In the genomic region with DNA sequence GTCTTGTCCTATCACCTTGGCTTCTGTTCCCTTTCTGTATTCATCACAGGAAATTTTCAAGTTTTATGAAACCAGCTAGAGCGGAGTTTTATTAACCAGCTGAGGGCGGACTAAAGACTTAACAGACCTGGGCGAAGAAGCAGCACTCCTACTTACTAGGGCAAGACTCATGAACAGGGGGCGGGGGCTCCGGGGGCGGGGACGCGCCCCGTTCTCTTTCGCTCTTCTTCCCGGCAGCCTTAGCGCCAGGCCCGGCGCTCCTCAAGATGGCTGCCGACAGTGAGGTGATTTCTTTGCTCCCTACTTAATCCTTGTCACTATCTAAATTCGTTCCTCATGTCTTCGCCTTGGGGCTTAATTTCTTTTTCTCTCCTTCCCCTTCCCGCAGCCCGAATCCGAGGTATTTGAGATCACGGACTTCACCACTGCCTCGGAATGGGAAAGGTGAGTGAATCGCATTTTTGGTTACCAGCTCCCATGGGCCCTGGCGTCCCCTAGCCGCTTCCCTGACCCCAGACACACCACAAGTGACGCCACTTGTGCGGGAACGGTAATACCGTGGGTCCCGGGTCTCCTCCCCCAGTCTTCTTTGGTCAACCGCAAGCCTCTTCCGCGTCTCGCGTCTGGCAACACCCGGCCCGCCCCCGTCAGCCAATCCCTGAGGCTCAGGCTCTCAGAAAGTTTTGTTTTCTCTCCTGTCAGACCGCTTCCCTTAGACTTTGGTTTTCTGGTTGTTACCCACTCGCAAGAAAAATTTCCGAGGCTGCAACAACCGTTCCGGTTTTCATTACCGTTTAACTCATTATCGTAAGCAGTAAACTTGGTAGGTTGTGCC, we compare ENCODE assay signal across 1 cellular context.
TF ChIP-seq lines count a peak whose summit lies in the region.

Gene RAB3GAP1 (plus strand): TSS at position 251 of the 835 bp plus-strand sequence. CDS start 16 bp downstream, at position 267.

TF ChIP-seq in HEK293, 187 proteins besides CTCF, POLR2A, EP300 and RAD21 (continued from another document):
- TF ChIP-seq, protein P1, sequence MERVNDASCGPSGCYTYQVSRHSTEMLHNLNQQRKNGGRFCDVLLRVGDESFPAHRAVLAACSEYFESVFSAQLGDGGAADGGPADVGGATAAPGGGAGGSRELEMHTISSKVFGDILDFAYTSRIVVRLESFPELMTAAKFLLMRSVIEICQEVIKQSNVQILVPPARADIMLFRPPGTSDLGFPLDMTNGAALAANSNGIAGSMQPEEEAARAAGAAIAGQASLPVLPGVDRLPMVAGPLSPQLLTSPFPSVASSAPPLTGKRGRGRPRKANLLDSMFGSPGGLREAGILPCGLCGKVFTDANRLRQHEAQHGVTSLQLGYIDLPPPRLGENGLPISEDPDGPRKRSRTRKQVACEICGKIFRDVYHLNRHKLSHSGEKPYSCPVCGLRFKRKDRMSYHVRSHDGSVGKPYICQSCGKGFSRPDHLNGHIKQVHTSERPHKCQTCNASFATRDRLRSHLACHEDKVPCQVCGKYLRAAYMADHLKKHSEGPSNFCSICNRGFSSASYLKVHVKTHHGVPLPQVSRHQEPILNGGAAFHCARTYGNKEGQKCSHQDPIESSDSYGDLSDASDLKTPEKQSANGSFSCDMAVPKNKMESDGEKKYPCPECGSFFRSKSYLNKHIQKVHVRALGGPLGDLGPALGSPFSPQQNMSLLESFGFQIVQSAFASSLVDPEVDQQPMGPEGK (tag by site-specific recombination; IDR thresholded peaks at IDR 0.05), result peak; percentile 85
- TF ChIP-seq HOXA7 (CRISPR knock-in tag; IDR thresholded peaks at IDR 0.05; ENCODE audit: borderline replicate concordance) (no peak), ZIC2 (tag by site-specific recombination; IDR thresholded peaks at IDR 0.05) (no peak), ZNF426 (tag by site-specific recombination; IDR thresholded peaks at IDR 0.05) (no peak), ZNF837 (tag by site-specific recombination; IDR thresholded peaks at IDR 0.05) (no peak), GFI1B (tag by site-specific recombination; IDR thresholded peaks at IDR 0.05) (no peak), EGR2 (tag by site-specific recombination; IDR thresholded peaks at IDR 0.05; ENCODE audit: low read depth) (peak; percentile 27; the same call in 1 of the 2 replicates), ZBTB17 (tag by site-specific recombination; IDR thresholded peaks at IDR 0.05) (peak; percentile 54), ZNF660 (tag by site-specific recombination; IDR thresholded peaks at IDR 0.05) (0 out of 2 replicates have a peak, but pooled peaks have one; percentile 34), ZNF610 (tag by site-specific recombination; IDR thresholded peaks at IDR 0.05; ENCODE audit: borderline replicate concordance) (peak; percentile 77; the same call in 1 of the 2 replicates), ZNF112 (tag by site-specific recombination; IDR thresholded peaks at IDR 0.05) (no peak), ZNF692 (tag by site-specific recombination; IDR thresholded peaks at IDR 0.05) (0 out of 2 replicates have a peak, but pooled peaks have one; percentile 24), ZNF792 (tag by site-specific recombination; IDR thresholded peaks at IDR 0.05) (no peak), ZNF514 (tag by site-specific recombination; IDR thresholded peaks at IDR 0.05) (no peak), ZNF138 (tag by site-specific recombination; IDR thresholded peaks at IDR 0.05; ENCODE audit: borderline replicate concordance) (no peak), ZNF2 (tag by site-specific recombination; IDR thresholded peaks at IDR 0.05) (peak; percentile 29; the same call in 1 of the 2 replicates), ZNF561 (tag by site-specific recombination; IDR thresholded peaks at IDR 0.05; ENCODE audit: borderline replicate concordance) (no peak), ZFP69B (tag by site-specific recombination; IDR thresholded peaks at IDR 0.05) (peak; percentile 43; the same call in 1 of the 2 replicates), ZSCAN30 (tag by site-specific recombination; IDR thresholded peaks at IDR 0.05) (0 out of 2 replicates have a peak, but pooled peaks have one; percentile 27), FEZF1 (tag by site-specific recombination; IDR thresholded peaks at IDR 0.05) (no peak), MZF1 (tag by site-specific recombination; IDR thresholded peaks at IDR 0.05; ENCODE audit: borderline replicate concordance) (no peak), ZNF624 (tag by site-specific recombination; IDR thresholded peaks at IDR 0.05) (no peak), ZNF830 (tag by site-specific recombination; IDR thresholded peaks at IDR 0.05; ENCODE audit: low read depth) (no peak), REPIN1 (tag by site-specific recombination; IDR thresholded peaks at IDR 0.05; ENCODE audit: low read depth) (no peak), ZNF157 (tag by site-specific recombination; IDR thresholded peaks at IDR 0.05) (no peak), SP7 (tag by site-specific recombination; IDR thresholded peaks at IDR 0.05) (0 out of 2 replicates have a peak, but pooled peaks have one; percentile 44), INSM2 (tag by site-specific recombination; IDR thresholded peaks at IDR 0.05) (no peak), KLF7 (tag by site-specific recombination; IDR thresholded peaks at IDR 0.05; ENCODE audit: borderline replicate concordance) (peak; percentile 55; the same call in 1 of the 2 replicates), ZNF174 (tag by site-specific recombination; IDR thresholded peaks at IDR 0.05) (no peak), ZNF664 (tag by site-specific recombination; IDR thresholded peaks at IDR 0.05) (no peak), ZNF121 (tag by site-specific recombination; IDR thresholded peaks at IDR 0.05) (no peak), ZNF404 (tag by site-specific recombination; IDR thresholded peaks at IDR 0.05) (no peak), ZNF146 (tag by site-specific recombination; IDR thresholded peaks at IDR 0.05) (no peak), ZNF214 (tag by site-specific recombination; IDR thresholded peaks at IDR 0.05; ENCODE audit: borderline replicate concordance) (no peak), ZNF707 (tag by site-specific recombination; IDR thresholded peaks at IDR 0.05) (no peak), ZBTB48 (tag by site-specific recombination; IDR thresholded peaks at IDR 0.05) (peak; percentile 57; the same call in 1 of the 2 replicates), TSHZ1 (tag by site-specific recombination; IDR thresholded peaks at IDR 0.05; ENCODE audit: borderline replicate concordance) (no peak), ZBTB8A (tag by site-specific recombination; IDR thresholded peaks at IDR 0.05) (0 out of 2 replicates have a peak, but pooled peaks have one; percentile 17), ZNF530 (tag by site-specific recombination; IDR thresholded peaks at IDR 0.05; ENCODE audit: low read depth) (no peak)
- TF ChIP-seq, protein P2, sequence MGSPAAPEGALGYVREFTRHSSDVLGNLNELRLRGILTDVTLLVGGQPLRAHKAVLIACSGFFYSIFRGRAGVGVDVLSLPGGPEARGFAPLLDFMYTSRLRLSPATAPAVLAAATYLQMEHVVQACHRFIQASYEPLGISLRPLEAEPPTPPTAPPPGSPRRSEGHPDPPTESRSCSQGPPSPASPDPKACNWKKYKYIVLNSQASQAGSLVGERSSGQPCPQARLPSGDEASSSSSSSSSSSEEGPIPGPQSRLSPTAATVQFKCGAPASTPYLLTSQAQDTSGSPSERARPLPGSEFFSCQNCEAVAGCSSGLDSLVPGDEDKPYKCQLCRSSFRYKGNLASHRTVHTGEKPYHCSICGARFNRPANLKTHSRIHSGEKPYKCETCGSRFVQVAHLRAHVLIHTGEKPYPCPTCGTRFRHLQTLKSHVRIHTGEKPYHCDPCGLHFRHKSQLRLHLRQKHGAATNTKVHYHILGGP (tag by site-specific recombination; IDR thresholded peaks at IDR 0.05), result no peak
- TF ChIP-seq, protein P3, sequence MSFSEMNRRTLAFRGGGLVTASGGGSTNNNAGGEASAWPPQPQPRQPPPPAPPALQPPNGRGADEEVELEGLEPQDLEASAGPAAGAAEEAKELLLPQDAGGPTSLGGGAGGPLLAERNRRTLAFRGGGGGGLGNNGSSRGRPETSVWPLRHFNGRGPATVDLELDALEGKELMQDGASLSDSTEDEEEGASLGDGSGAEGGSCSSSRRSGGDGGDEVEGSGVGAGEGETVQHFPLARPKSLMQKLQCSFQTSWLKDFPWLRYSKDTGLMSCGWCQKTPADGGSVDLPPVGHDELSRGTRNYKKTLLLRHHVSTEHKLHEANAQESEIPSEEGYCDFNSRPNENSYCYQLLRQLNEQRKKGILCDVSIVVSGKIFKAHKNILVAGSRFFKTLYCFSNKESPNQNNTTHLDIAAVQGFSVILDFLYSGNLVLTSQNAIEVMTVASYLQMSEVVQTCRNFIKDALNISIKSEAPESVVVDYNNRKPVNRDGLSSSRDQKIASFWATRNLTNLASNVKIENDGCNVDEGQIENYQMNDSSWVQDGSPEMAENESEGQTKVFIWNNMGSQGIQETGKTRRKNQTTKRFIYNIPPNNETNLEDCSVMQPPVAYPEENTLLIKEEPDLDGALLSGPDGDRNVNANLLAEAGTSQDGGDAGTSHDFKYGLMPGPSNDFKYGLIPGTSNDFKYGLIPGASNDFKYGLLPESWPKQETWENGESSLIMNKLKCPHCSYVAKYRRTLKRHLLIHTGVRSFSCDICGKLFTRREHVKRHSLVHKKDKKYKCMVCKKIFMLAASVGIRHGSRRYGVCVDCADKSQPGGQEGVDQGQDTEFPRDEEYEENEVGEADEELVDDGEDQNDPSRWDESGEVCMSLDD (tag by site-specific recombination; IDR thresholded peaks at IDR 0.05), result 0 out of 2 replicates have a peak, but pooled peaks have one; percentile 34
- TF ChIP-seq, protein P4, sequence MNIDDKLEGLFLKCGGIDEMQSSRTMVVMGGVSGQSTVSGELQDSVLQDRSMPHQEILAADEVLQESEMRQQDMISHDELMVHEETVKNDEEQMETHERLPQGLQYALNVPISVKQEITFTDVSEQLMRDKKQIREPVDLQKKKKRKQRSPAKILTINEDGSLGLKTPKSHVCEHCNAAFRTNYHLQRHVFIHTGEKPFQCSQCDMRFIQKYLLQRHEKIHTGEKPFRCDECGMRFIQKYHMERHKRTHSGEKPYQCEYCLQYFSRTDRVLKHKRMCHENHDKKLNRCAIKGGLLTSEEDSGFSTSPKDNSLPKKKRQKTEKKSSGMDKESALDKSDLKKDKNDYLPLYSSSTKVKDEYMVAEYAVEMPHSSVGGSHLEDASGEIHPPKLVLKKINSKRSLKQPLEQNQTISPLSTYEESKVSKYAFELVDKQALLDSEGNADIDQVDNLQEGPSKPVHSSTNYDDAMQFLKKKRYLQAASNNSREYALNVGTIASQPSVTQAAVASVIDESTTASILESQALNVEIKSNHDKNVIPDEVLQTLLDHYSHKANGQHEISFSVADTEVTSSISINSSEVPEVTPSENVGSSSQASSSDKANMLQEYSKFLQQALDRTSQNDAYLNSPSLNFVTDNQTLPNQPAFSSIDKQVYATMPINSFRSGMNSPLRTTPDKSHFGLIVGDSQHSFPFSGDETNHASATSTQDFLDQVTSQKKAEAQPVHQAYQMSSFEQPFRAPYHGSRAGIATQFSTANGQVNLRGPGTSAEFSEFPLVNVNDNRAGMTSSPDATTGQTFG (tag by site-specific recombination; IDR thresholded peaks at IDR 0.05; ENCODE audit: borderline replicate concordance), result no peak
